Comparison of ENCODE assay signal across 9 cellular contexts in genomic region chr1:151312439-151313225, GRCh38. TPM values are rescaled to one million over a fixed set of nuclear protein-coding genes. Genes with fewer than 3 reads are reported as not detected.
A peak's percentile ranks its signal among the peaks of the same experiment; 100 is the strongest.
DNase-seq lines count a peak whose midpoint lies in the region; ATAC-seq and TF ChIP-seq lines count a peak whose summit lies in the region.
"Had no signal": no experiment of that assay in that cellular context is flagged by ENCODE, and none has a peak within 500 bp of the region (broad histone marks: within the 10 kb centered on the region; RNA-seq: fewer than 3 reads in every experiment).

No MANE protein-coding gene starts in this region.

- peak overlapping the region; percentile 78 to 93 for H3K27ac ChIP-seq in right atrium auricular region
- H3K27ac ChIP-seq in mammary epithelial cell (ENCODE audit: insufficient read depth, low read depth, low read length), result peak overlapping the region; percentile 69
- H3K27ac ChIP-seq in mucosa of rectum (ENCODE audit: low read depth in 2 of 2, low read length in 2 of 2), result peak overlapping the region; percentile 63 to 65
- H3K27ac ChIP-seq in uterus, result peak overlapping the region; percentile 88 to 91

- no peak overlapping the region for H3K4me2 ChIP-seq in mammary epithelial cell (ENCODE audit: insufficient read depth, low read depth, low read length)

- H3K4me1 ChIP-seq in right atrium auricular region, result peaks cover 0 to 77% of the 10 kb centered on the region in 2 donors
- H3K4me1 ChIP-seq in mammary epithelial cell (ENCODE audit: insufficient read depth, low read length), result peaks cover 31% of the 10 kb centered on the region
- H3K4me1 ChIP-seq in mucosa of rectum (ENCODE audit: control insufficient read depth in 2 of 2, insufficient read depth in 2 of 2, low read length in 2 of 2), result peaks cover 0 to 14% of the 10 kb centered on the region in 2 donors
- peaks cover 41 to 44% of the 10 kb centered on the region in 2 donors for H3K4me1 ChIP-seq in uterus

- peaks cover 2% of the 10 kb centered on the region for H4K20me1 ChIP-seq in mammary epithelial cell (ENCODE audit: insufficient read depth, low read length)

- ATAC-seq in Right ventricle myocardium inferior (no peak), HG03460 (IDR thresholded peaks at IDR 0.05; ENCODE audit: unreplicated experiment) (no peak)

- no peaks in the 10 kb centered on the region for H3K9me3 ChIP-seq in right atrium auricular region
- no peaks in the 10 kb centered on the region for H3K9me3 ChIP-seq in mammary epithelial cell (replicated peaks; ENCODE audit: insufficient read depth, low read length)
- no peaks in the 10 kb centered on the region for H3K9me3 ChIP-seq in mucosa of rectum (ENCODE audit: control insufficient read depth in 2 of 2, low read length in 2 of 2)
- H3K9me3 ChIP-seq in uterus, result no peaks in the 10 kb centered on the region

- DNase-seq in right atrium auricular region (ENCODE audit: low spot score), result no peak
- DNase-seq in Right ventricle myocardium inferior (ENCODE audit: missing footprints), result no peak
- DNase-seq in mammary epithelial cell, result no peak
- no peak for DNase-seq in uterus
- no peak for DNase-seq in RKO (ENCODE audit: low spot score)
- DNase-seq in SHP77 (lab: John Stamatoyannopoulos, UW), result no peak
- DNase-seq: HCEC 1CT had no signal

- CTCF ChIA-PET in mammary epithelial cell (lab: Charles Lee; ENCODE audit: low non-redundant PET), result interaction anchor here (0.5 kb wide), 1 partner anchor 12 kb away, joined by 4 read pairs; no protein-coding TSS in a partner anchor

- 87% methylated on average over 11 of the region's 12 CpGs for WGBS in mammary epithelial cell (ENCODE audit: low coverage, missing lambda C conversion rate)

- no peak overlapping the region for H3K4me3 ChIP-seq in right atrium auricular region
- no peak overlapping the region for H3K4me3 ChIP-seq in mammary epithelial cell (replicated peaks in 1 of 3; ENCODE audit: insufficient read depth in 1 of 3, low read depth in 2 of 3, low read length in 3 of 3)
- H3K4me3 ChIP-seq in mucosa of rectum (ENCODE audit: low read length in 2 of 2), result no peak overlapping the region
- H3K4me3 ChIP-seq in uterus, result no peak overlapping the region

- in situ Hi-C loops in mammary epithelial cell (cut with MboI; ENCODE audit: low sequenced_read_pairs in 2 of 2), result no loop called here

- H3K36me3 ChIP-seq in right atrium auricular region, result peaks cover 46% of the 10 kb centered on the region
- H3K36me3 ChIP-seq in mammary epithelial cell (ENCODE audit: insufficient read depth, low read length), result peaks cover 23% of the 10 kb centered on the region
- H3K36me3 ChIP-seq in mucosa of rectum (ENCODE audit: control insufficient read depth in 2 of 2, insufficient read depth in 2 of 2, low read length in 2 of 2), result peaks cover 63 to 66% of the 10 kb centered on the region in 2 donors
- H3K36me3 ChIP-seq in uterus, result no peaks in the 10 kb centered on the region

- H2AFZ ChIP-seq in mammary epithelial cell (ENCODE audit: low read depth, low read length), result no peak overlapping the region

- no peak for TF ChIP-seq POLR2A in uterus (IDR thresholded peaks at IDR 0.05)

- BruUV-seq in mammary epithelial cell (replicated peaks; lab: Mats Ljungman, UMichigan), result no TSS peak

- TF ChIP-seq CTCF in right atrium auricular region (IDR thresholded peaks at IDR 0.05) (no peak), mammary epithelial cell (conservative IDR thresholded peaks at IDR 0.05 in 1 of 2, IDR thresholded peaks at IDR 0.05 in 1 of 2; ENCODE audit: extremely low read depth in 1 of 2, insufficient read depth in 1 of 2, low read depth in 1 of 2, low read length in 2 of 2) (no peak), uterus (IDR thresholded peaks at IDR 0.05) (no peak)

- H3K79me2 ChIP-seq in mammary epithelial cell (ENCODE audit: insufficient read depth, low read length), result peaks cover 38% of the 10 kb centered on the region

- H3K27me3 ChIP-seq in right atrium auricular region (no peaks in the 10 kb centered on the region), mammary epithelial cell (ENCODE audit: insufficient read depth, low read length) (no peaks in the 10 kb centered on the region), mucosa of rectum (ENCODE audit: control insufficient read depth in 2 of 2, insufficient read depth in 2 of 2, low read length in 2 of 2) (no peaks in the 10 kb centered on the region), uterus (no peaks in the 10 kb centered on the region)

- intact Hi-C loops in Right ventricle myocardium inferior (cut with DNase I) (no loop called here), mammary epithelial cell (cut with micrococcal nuclease) (no loop called here), uterus (cut with DNase I; ENCODE audit: low total_unique reads) (no loop called here)

- dilution Hi-C loops in mammary epithelial cell (cut with HindIII; ENCODE audit: low sequenced_read_pairs), result loop anchor here (5.0 kb wide), 1 partner anchor 95 kb away; no protein-coding TSS in a partner anchor

- H3K9ac ChIP-seq in mammary epithelial cell (ENCODE audit: insufficient read depth, low read length) (no peak overlapping the region), mucosa of rectum (ENCODE audit: low read depth in 1 of 2, low read length in 2 of 2) (no peak overlapping the region)

RNA-seq across cellular contexts. Expression of gene PI4KB, which starts 14.6 kb away (rescaled TPM):
- total RNA-seq in right atrium auricular region (10 to 100 TPM; 46.5 to 61.8 TPM), Right ventricle myocardium inferior (53.7 TPM), mammary epithelial cell (10 to 100 TPM; 46.7 to 58.3 TPM), uterus (100 to 1,000 TPM in 1 of 4 donors, 10 to 100 TPM in 3; 15.9 to 155 (median 44.1) TPM)
- 57.9 TPM for polyA plus RNA-seq in mammary epithelial cell
- 135 TPM for polyA minus RNA-seq in mammary epithelial cell

RNA-seq across cellular contexts. Expression of gene ZNF687, which starts 30.5 kb away (rescaled TPM):
- total RNA-seq in right atrium auricular region (10 to 100 TPM; 12.9 to 26.3 TPM), Right ventricle myocardium inferior (10.8 TPM), mammary epithelial cell (10 to 100 TPM; 17.7 to 23.3 TPM), uterus (10 to 100 TPM in 2 of 4 donors, 1 to 10 TPM in 2; 6.4 to 31.9 (median 10.9) TPM)
- 11.5 TPM for polyA plus RNA-seq in mammary epithelial cell
- polyA minus RNA-seq in mammary epithelial cell, result 22.0 TPM

RNA-seq across cellular contexts. Expression of gene RFX5, which starts 34.4 kb away (rescaled TPM):
- total RNA-seq in right atrium auricular region (10 to 100 TPM; 17.9 to 20.2 TPM), Right ventricle myocardium inferior (16.5 TPM), mammary epithelial cell (10 to 100 TPM; 45.5 to 45.9 TPM), uterus (10 to 100 TPM; 22.9 to 66.4 (median 34.1) TPM)
- polyA plus RNA-seq in mammary epithelial cell, result 28.5 TPM
- polyA minus RNA-seq in mammary epithelial cell, result 33.7 TPM

RNA-seq across cellular contexts. Expression of gene PSMD4, which starts 58.1 kb away (rescaled TPM):
- total RNA-seq in right atrium auricular region (100 to 1,000 TPM; 109 to 157 TPM), Right ventricle myocardium inferior (164 TPM), mammary epithelial cell (100 to 1,000 TPM in 1 of 2 donors, 10 to 100 TPM in 1; 94.7 to 167 TPM), uterus (100 to 1,000 TPM in 1 of 4 donors, 10 to 100 TPM in 3; 73.5 to 114 (median 89.1) TPM)
- 223 TPM for polyA plus RNA-seq in mammary epithelial cell
- polyA minus RNA-seq in mammary epithelial cell, result 161 TPM

RNA-seq across cellular contexts. Expression of gene SELENBP1, which starts 59.9 kb away (rescaled TPM):
- total RNA-seq in right atrium auricular region (10 to 100 TPM; 41.7 to 43.6 TPM), Right ventricle myocardium inferior (129 TPM), mammary epithelial cell (1 to 10 TPM in 1 of 2 donors, not detected in 1; 2.8 TPM), uterus (100 to 1,000 TPM in 1 of 4 donors, 10 to 100 TPM in 3; 38.2 to 108 (median 61.6) TPM)
- polyA plus RNA-seq in mammary epithelial cell, result not detected
- polyA minus RNA-seq in mammary epithelial cell, result not detected
